In the genomic region with DNA sequence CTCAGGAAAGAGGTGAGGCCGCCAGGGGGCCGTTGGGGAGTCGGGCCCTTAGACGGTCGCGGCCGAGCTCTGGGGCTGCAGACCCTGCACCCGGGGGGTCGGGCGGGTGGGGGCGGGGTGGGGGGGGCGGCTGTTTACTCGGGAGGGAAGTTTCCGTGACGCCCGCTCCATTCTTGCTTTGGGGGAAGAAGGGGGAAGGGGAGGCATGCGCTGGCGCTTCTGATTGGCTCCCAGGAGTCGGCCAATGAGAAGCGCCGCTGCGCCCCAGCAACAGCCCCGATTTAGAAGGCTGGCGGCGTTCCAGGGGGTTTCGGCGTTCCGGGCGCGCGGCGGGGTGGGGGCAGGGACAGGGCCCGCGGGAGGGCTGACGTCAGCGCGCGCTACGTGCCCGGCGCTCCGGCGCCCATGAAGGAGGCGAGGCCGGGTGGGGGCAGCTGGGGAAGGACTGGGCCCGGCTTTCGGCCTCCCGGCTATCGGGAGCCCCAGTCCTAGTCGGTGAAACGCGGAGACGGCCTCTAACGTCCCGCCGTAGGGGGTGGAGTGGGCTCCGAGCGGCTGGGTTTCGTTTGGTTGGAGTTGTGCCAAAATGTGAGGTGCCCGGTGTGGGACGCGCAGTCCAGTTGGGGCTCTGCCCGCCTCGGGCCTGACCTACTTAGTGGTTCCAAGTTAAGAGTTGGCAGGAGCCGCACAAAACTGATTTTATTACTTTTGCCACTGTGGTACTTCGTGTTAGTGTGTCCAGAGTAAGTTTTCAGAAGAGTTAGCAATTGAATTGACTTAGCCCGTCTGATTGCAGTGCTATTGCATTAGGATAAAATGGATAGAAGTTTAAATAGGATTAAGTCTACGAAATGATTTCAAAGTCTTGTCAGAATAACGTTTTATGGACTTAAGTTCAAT, we compare ENCODE assay signal across 8 cellular contexts. TPM values are rescaled to one million over a fixed set of nuclear protein-coding genes. Genes with fewer than 3 reads are reported as not detected.
A peak's percentile ranks its signal among the peaks of the same experiment; 100 is the strongest.
DNase-seq lines count a peak whose midpoint lies in the region; ATAC-seq, FAIRE-seq and TF ChIP-seq lines count a peak whose summit lies in the region.

No MANE protein-coding gene starts in this region.

- DNase-seq in D721Med (ENCODE audit: insufficient read length, low spot score): peak; percentile 74
- peak; percentile 91 for DNase-seq in HuH-7 (ENCODE audit: low spot score)
- DNase-seq in activated T-cell treated with anti-CD3 and anti-CD28 coated beads for 24 hours (ENCODE audit: low read depth): peak; percentile 97
- peak; percentile 97 for DNase-seq in epithelial cell of esophagus (ENCODE audit: low read depth)
- peak; percentile 99 for DNase-seq in mucosa of descending colon
- peak; percentile 96 to 99 for DNase-seq in stimulated activated CD8-positive, alpha-beta memory T cell treated with anti-CD3 and anti-CD28 coated beads, Interleukin-4, amount 100 ng/mL, for 1 hour (ENCODE audit: low read depth in 2 of 2, low spot score in 1 of 2)

- no peak for FAIRE-seq in D721Med (lab: Jason Lieb, UNC)

- ATAC-seq in GM21447 (IDR thresholded peaks at IDR 0.05; ENCODE audit: unreplicated experiment): peak; percentile 46
- ATAC-seq in mucosa of descending colon: peak; percentile 81

- H4K20me1 ChIP-seq in OCI-LY1 (ENCODE audit: insufficient read depth, low read length): peaks cover 4% of the 10 kb centered on the region; the same call in 1 of the 2 replicates

- peaks cover 28% of the 10 kb centered on the region for H3K79me2 ChIP-seq in OCI-LY1 (ENCODE audit: insufficient read depth, low read length)

- H2AFZ ChIP-seq in OCI-LY1 (ENCODE audit: low read length): no peak overlapping the region

- H3K9ac ChIP-seq in OCI-LY1 (ENCODE audit: low read length): peak overlapping the region; percentile 99

- H3K9me2 ChIP-seq in OCI-LY1 (ENCODE audit: low read depth, low read length): no peaks in the 10 kb centered on the region

- H3K4me1 ChIP-seq in OCI-LY1 (ENCODE audit: insufficient read depth, low read length, severe bottlenecking) (peaks cover 23% of the 10 kb centered on the region), mucosa of descending colon (ENCODE audit: low read depth) (peaks cover 8% of the 10 kb centered on the region)

- peaks cover 42% of the 10 kb centered on the region for H3K36me3 ChIP-seq in OCI-LY1 (ENCODE audit: insufficient read depth, low read length)
- H3K36me3 ChIP-seq in mucosa of descending colon (ENCODE audit: low read depth): no peaks in the 10 kb centered on the region

- no peaks in the 10 kb centered on the region for H3K27me3 ChIP-seq in OCI-LY1 (ENCODE audit: insufficient read depth, low read length)

- H3K9me3 ChIP-seq in OCI-LY1 (ENCODE audit: low read length) (no peaks in the 10 kb centered on the region), mucosa of descending colon (no peaks in the 10 kb centered on the region)

- H3K4me3 ChIP-seq in OCI-LY1 (ENCODE audit: low read depth, low read length, poor library complexity, severe bottlenecking) (peak overlapping the region; percentile 86), epithelial cell of esophagus (ENCODE audit: low read length) (peak overlapping the region; percentile 96), mucosa of descending colon (peak overlapping the region; percentile 100)

- TF ChIP-seq CTCF in D721Med (IDR thresholded peaks at IDR 0.05; ENCODE audit: insufficient read depth, missing control alignments) (no peak), OCI-LY1 (IDR thresholded peaks at IDR 0.05; ENCODE audit: low read length) (no peak), epithelial cell of esophagus (IDR thresholded peaks at IDR 0.05; ENCODE audit: insufficient read depth, low read depth, low read length, missing control alignments) (no peak), mucosa of descending colon (IDR thresholded peaks at IDR 0.05) (no peak)

- H3F3A ChIP-seq in OCI-LY1 (ENCODE audit: insufficient read depth, low read length): no peaks in the 10 kb centered on the region

- intact Hi-C loops in mucosa of descending colon (cut with DNase I, micrococcal nuclease): loop anchor here in 1 of 2 donors (5.0 kb wide), 1 partner anchor 49 kb away; no protein-coding TSS in a partner anchor

- H3K4me2 ChIP-seq in OCI-LY1 (ENCODE audit: low read length): peak overlapping the region; percentile 90

- H3K27ac ChIP-seq in OCI-LY1 (ENCODE audit: low read depth, low read length, poor library complexity, severe bottlenecking): peak overlapping the region; percentile 91

RNA-seq across cellular contexts. Expression of gene PNRC1, which starts 1.1 kb away (rescaled TPM):
- total RNA-seq in mucosa of descending colon: 100 to 1,000 TPM in 2 of 3 donors, 10 to 100 TPM in 1; 99.9 to 261 (median 102) TPM

RNA-seq across cellular contexts. Expression of gene SRSF12, which starts 36.2 kb away (rescaled TPM):
- total RNA-seq in mucosa of descending colon: under 1 TPM in 2 of 3 donors, not detected in 1; 0.12 to 0.51 TPM

Comparison
In these comparisons a context has a peak if more than half of its experiments do, and no peak if none do; other contexts are left out.
1. Peak in every context shown above with its lines: DNase-seq, ATAC-seq, H3K4me3 ChIP-seq and H3K27ac ChIP-seq.